ENCODE assay signal across 18 cellular contexts in the genomic region with DNA sequence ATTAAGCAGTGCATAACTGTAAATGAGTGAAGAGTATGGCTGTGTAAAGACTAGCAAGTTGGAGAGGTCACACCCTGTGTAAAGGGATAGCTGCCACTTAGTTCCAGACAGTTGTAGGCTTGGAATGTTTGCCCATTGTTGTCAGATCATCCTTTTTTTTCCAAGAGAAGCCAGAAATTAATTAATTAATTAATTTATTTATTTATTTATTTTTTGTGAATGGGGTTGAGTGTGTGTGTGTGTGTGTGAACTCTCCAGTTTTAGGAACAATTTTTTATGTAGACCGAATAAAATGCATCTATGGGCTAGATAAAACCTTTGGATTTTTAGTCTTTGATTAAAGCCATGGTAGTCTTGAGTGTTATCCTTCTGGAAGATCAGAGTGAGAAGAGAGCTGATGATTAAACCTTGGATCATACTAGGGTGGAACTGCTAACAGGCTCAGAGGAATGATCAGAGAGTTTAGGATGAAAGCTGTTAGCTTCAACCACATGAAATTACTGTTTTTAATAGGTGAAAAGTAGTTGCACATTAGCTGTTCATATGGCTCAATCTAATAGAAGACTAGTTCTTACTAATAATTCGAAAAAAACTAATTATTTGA. TPM values are rescaled to one million over a fixed set of nuclear protein-coding genes. Genes with fewer than 3 reads are reported as not detected.
DNase-seq lines count a peak whose midpoint lies in the region; ATAC-seq and TF ChIP-seq lines count a peak whose summit lies in the region.
"Had no signal": no experiment of that assay in that cellular context is flagged by ENCODE, and none has a peak within 500 bp of the region (broad histone marks: within the 10 kb centered on the region; RNA-seq: fewer than 3 reads in every experiment).

No MANE protein-coding gene starts in this region.

- no peak for ATAC-seq in naive thymus-derived CD4-positive, alpha-beta T cell
- ATAC-seq in GM18858 (IDR thresholded peaks at IDR 0.05; ENCODE audit: unreplicated experiment): no peak

- H3K27me3 ChIP-seq in trophoblast cell (ENCODE audit: insufficient read depth, low read length): no peaks in the 10 kb centered on the region
- no peaks in the 10 kb centered on the region for H3K27me3 ChIP-seq in naive thymus-derived CD4-positive, alpha-beta T cell (ENCODE audit: control insufficient read depth in 2 of 2, insufficient read depth in 2 of 2, low read length in 2 of 2)
- H3K27me3 ChIP-seq: BE2C had no signal

- H3K18ac ChIP-seq in trophoblast cell (ENCODE audit: low read length): no peak overlapping the region

- intact Hi-C loops in naive thymus-derived CD4-positive, alpha-beta T cell (cut with micrococcal nuclease): no loop called here

- peaks cover 6% of the 10 kb centered on the region for H3K79me1 ChIP-seq in trophoblast cell (ENCODE audit: low read length)

- peaks cover 0 to 1% of the 10 kb centered on the region in 2 experiments for H3K36me3 ChIP-seq in trophoblast cell (ENCODE audit: control insufficient read depth in 1 of 2, insufficient read depth in 2 of 2, low read length in 2 of 2)
- H3K36me3 ChIP-seq in naive thymus-derived CD4-positive, alpha-beta T cell (ENCODE audit: control insufficient read depth in 2 of 3, insufficient read depth in 3 of 3, low read length in 3 of 3): no peaks in the 10 kb centered on the region
- H3K36me3 ChIP-seq: BE2C had no signal

- H3K9me3 Mint-ChIP-seq in HFFc6: no peaks in the 10 kb centered on the region
- H3K9me3 Mint-ChIP-seq in endothelial cell (ENCODE audit: unreplicated experiment): no peaks in the 10 kb centered on the region
- H3K9me3 Mint-ChIP-seq in naive thymus-derived CD4-positive, alpha-beta T cell: no peaks in the 10 kb centered on the region
- H3K9me3 Mint-ChIP-seq: CD4-positive, alpha-beta T cell had no signal

- H3K14ac ChIP-seq in trophoblast cell (ENCODE audit: low read length): no peak overlapping the region

- no peak overlapping the region for H3K4me2 ChIP-seq in trophoblast cell (ENCODE audit: low read length)

- no CpG with 5 or more reads among the region's 2 CpGs for WGBS in trophoblast cell (ENCODE audit: extremely low coverage, insufficient coverage, insufficient read length)

- POLR2A ChIA-PET in naive thymus-derived CD4-positive, alpha-beta T cell (lab: Charles Lee): no interaction called here

- no peak overlapping the region for H4K12ac ChIP-seq in trophoblast cell (ENCODE audit: low read depth, low read length)

- peaks cover 6% of the 10 kb centered on the region for H3K79me2 ChIP-seq in trophoblast cell (ENCODE audit: control insufficient read depth, insufficient read depth, low read length, poor library complexity)

- H4K8ac ChIP-seq in trophoblast cell (ENCODE audit: low read depth, low read length): no peak overlapping the region

- peak overlapping the region; percentile 6 for H3K4ac ChIP-seq in trophoblast cell (ENCODE audit: low read depth, low read length)

- H2BK12ac ChIP-seq in trophoblast cell (ENCODE audit: low read length): no peak overlapping the region

- H3K9me3 ChIP-seq in trophoblast cell (ENCODE audit: insufficient read depth, low read depth, low read length): peaks cover 3% of the 10 kb centered on the region
- H3K9me3 ChIP-seq in naive thymus-derived CD4-positive, alpha-beta T cell (ENCODE audit: control insufficient read depth in 2 of 3, low read length in 3 of 3): no peaks in the 10 kb centered on the region
- H3K9me3 ChIP-seq: BE2C had no signal

- H3K4me1 Mint-ChIP-seq in HFFc6 (ENCODE audit: low read depth) (peaks cover 23% of the 10 kb centered on the region), endothelial cell (ENCODE audit: unreplicated experiment) (no peaks in the 10 kb centered on the region)
- H3K4me1 Mint-ChIP-seq in naive thymus-derived CD4-positive, alpha-beta T cell: peaks cover 0 to 3% (median 0%) of the 10 kb centered on the region in 7 donors

- DNase-seq in ELR (ENCODE audit: low read depth) (peak; percentile 59), HFFc6 (peak; percentile 12), epithelial cell of prostate (ENCODE audit: low read depth, low spot score) (no peak), trophoblast cell (no peak), endothelial cell (ENCODE audit: low spot score) (no peak)
- no peak for DNase-seq in naive thymus-derived CD4-positive, alpha-beta T cell
- DNase-seq: BE2C; Calu3; CD4-positive, alpha-beta T cell; DMS79; H7; MV-4-11; NCI-H1417 treated with DMSO at 0.1 percent for 48 hours; NCI-H1930; NCI-H2171 treated with DMSO at 0.1 percent for 48 hours; NCI-H446 treated with DMSO at 0.1 percent for 48 hours; NK-92 treated with Interleukin-12 subunit alpha and Interleukin-12 subunit beta, amount 100 ng/mL, for 24 hours had no signal

- H3K4me3 Mint-ChIP-seq in HFFc6 (no peak overlapping the region), endothelial cell (ENCODE audit: unreplicated experiment) (no peak overlapping the region)
- no peak overlapping the region for H3K4me3 Mint-ChIP-seq in naive thymus-derived CD4-positive, alpha-beta T cell
- H3K4me3 Mint-ChIP-seq: CD4-positive, alpha-beta T cell had no signal

- no peak overlapping the region for H3K4me3 ChIP-seq in trophoblast cell (ENCODE audit: low read depth, low read length)
- no peak overlapping the region for H3K4me3 ChIP-seq in naive thymus-derived CD4-positive, alpha-beta T cell (ENCODE audit: low read length)

- no peak overlapping the region for H2AFZ ChIP-seq in trophoblast cell (ENCODE audit: insufficient read depth, low read length, poor library complexity)

- CTCF ChIA-PET in naive thymus-derived CD4-positive, alpha-beta T cell (lab: Charles Lee): no interaction called here

- TF ChIP-seq CTCF in HFFc6 (IDR thresholded peaks at IDR 0.05): no peak
- TF ChIP-seq CTCF in endothelial cell (IDR thresholded peaks at IDR 0.05; ENCODE audit: unreplicated experiment): no peak

- peak overlapping the region; percentile 9 for H3K27ac ChIP-seq in epithelial cell of prostate
- H3K27ac ChIP-seq in trophoblast cell (ENCODE audit: low read depth, low read length): no peak overlapping the region
- no peak overlapping the region for H3K27ac ChIP-seq in naive thymus-derived CD4-positive, alpha-beta T cell (ENCODE audit: low read depth, low read length)

- H3K27me3 Mint-ChIP-seq in HFFc6 (ENCODE audit: insufficient read depth) (no peaks in the 10 kb centered on the region), endothelial cell (ENCODE audit: unreplicated experiment) (no peaks in the 10 kb centered on the region)
- no peaks in the 10 kb centered on the region for H3K27me3 Mint-ChIP-seq in naive thymus-derived CD4-positive, alpha-beta T cell
- H3K27me3 Mint-ChIP-seq: CD4-positive, alpha-beta T cell had no signal

- no peak overlapping the region for H2BK120ac ChIP-seq in trophoblast cell (ENCODE audit: insufficient read depth, low read length, poor library complexity)

- H3K27ac Mint-ChIP-seq in HFFc6: 0 out of 2 replicates have a peak overlapping the region, but pooled peaks have one; percentile 16
- H3K27ac Mint-ChIP-seq in endothelial cell (ENCODE audit: unreplicated experiment): no peak overlapping the region
- H3K27ac Mint-ChIP-seq in naive thymus-derived CD4-positive, alpha-beta T cell: no peak overlapping the region
- H3K27ac Mint-ChIP-seq: CD4-positive, alpha-beta T cell had no signal

- no peak overlapping the region for H3K9ac ChIP-seq in trophoblast cell (ENCODE audit: low read length)

- no peak overlapping the region for H2AK5ac ChIP-seq in trophoblast cell (ENCODE audit: low read length)

- H2BK5ac ChIP-seq in trophoblast cell (ENCODE audit: low read depth, low read length, poor library complexity): no peak overlapping the region

- peaks cover 7% of the 10 kb centered on the region; the same call in 1 of the 2 replicates for H3K36me3 Mint-ChIP-seq in HFFc6 (ENCODE audit: low read depth)
- H3K36me3 Mint-ChIP-seq in endothelial cell (ENCODE audit: low read depth, unreplicated experiment): no peaks in the 10 kb centered on the region
- H3K36me3 Mint-ChIP-seq in naive thymus-derived CD4-positive, alpha-beta T cell: peaks cover 0 to 7% (median 7%) of the 10 kb centered on the region in 5 donors

- H3K23ac ChIP-seq in trophoblast cell (ENCODE audit: low read length): no peak overlapping the region

- H3K4me1 ChIP-seq in trophoblast cell (ENCODE audit: control insufficient read depth in 1 of 2, insufficient read depth in 2 of 2, low read length in 2 of 2): peaks cover 2 to 9% of the 10 kb centered on the region in 2 experiments
- H3K4me1 ChIP-seq in naive thymus-derived CD4-positive, alpha-beta T cell (ENCODE audit: control insufficient read depth in 2 of 2, insufficient read depth in 2 of 2, low read length in 2 of 2): no peaks in the 10 kb centered on the region
- H3K4me1 ChIP-seq: BE2C had no signal

- H4K91ac ChIP-seq in trophoblast cell (ENCODE audit: low read depth, low read length): no peak overlapping the region

RNA-seq across cellular contexts. Expression of a gene that starts 58.4 kb away (rescaled TPM):
- 10 to 100 TPM; 39.8 to 54.2 (median 44.8) TPM for total RNA-seq in HFFc6 (2021; fragmentation: NEBNext Ultra II Directional; extraction: Animal tissue kit (Norgen Biotek cat#: 25700))
- polyA plus RNA-seq in trophoblast cell (2013): 187 and 189 TPM in 2 replicates
- 91.2 TPM for total RNA-seq in endothelial cell (ENCODE audit: unreplicated experiment)
- 10 to 100 TPM; 44.5 to 56.9 (median 46.6) TPM for total RNA-seq in naive thymus-derived CD4-positive, alpha-beta T cell
- polyA plus RNA-seq in naive thymus-derived CD4-positive, alpha-beta T cell: 10 to 100 TPM; 45.6 to 63.2 TPM

Comparison
In these comparisons a context has a peak if more than half of its experiments do, and no peak if none do; other contexts are left out.
1. DNase-seq: peak in ELR (single experiment) and HFFc6 (single experiment); none in epithelial cell of prostate (single experiment), trophoblast cell (0 of 2), endothelial cell (single experiment) and naive thymus-derived CD4-positive, alpha-beta T cell (0 of 9).